25 cellular contexts compared by ENCODE assay signal in genomic region chr2:141523199-141523598, GRCh38.
DNase-seq lines count a peak whose midpoint lies in the region; ATAC-seq and TF ChIP-seq lines count a peak whose summit lies in the region.
"Had no signal": no experiment of that assay in that cellular context is flagged by ENCODE, and none has a peak within 500 bp of the region (broad histone marks: within the 10 kb centered on the region; RNA-seq: fewer than 3 reads in every experiment).

No MANE protein-coding gene starts in this region.

- no peak for DNase-seq in upper lobe of left lung
- no peak for DNase-seq in EL
- no peak for DNase-seq in C1 segment of cervical spinal cord (lab: John Stamatoyannopoulos, UW)
- DNase-seq: Calu3; cerebellar nuclear complex; DND-41; GM23248; head of caudate nucleus; mammary epithelial cell; NCI-H1417; NCI-H2081; NCI-H345; NCI-H748 treated with DMSO at 0.1 percent for 48 hours; right lobe of liver; stimulated activated CD4-positive, alpha-beta T cell treated with anti-CD3 and anti-CD28 coated beads, Interleukin-12 subunit alpha, Interleukin-12 subunit beta, amount 100 ng/mL, for 4 hours; stimulated activated CD4-positive, alpha-beta T cell treated with anti-CD3 and anti-CD28 coated beads, Interleukin-4, amount 100 ng/mL, for 4 hours; stimulated activated naive CD4-positive, alpha-beta T cell had no signal

- no peaks in the 10 kb centered on the region for H3K36me3 ChIP-seq in upper lobe of left lung
- H3K36me3 ChIP-seq: right lobe of liver, thoracic aorta had no signal

- H3K4me1 ChIP-seq in upper lobe of left lung = no peaks in the 10 kb centered on the region
- H3K4me1 ChIP-seq: right lobe of liver had no signal

- TF ChIP-seq CTCF in upper lobe of left lung (IDR thresholded peaks at IDR 0.05) = no peak

- ATAC-seq in GM18520 (IDR thresholded peaks at IDR 0.05; ENCODE audit: unreplicated experiment) (peak; percentile 42), GM21723 (IDR thresholded peaks at IDR 0.05; ENCODE audit: unreplicated experiment) (peak; percentile 47), HG02973 (IDR thresholded peaks at IDR 0.05; ENCODE audit: unreplicated experiment) (peak; percentile 64), HG03460 (IDR thresholded peaks at IDR 0.05; ENCODE audit: unreplicated experiment) (peak; percentile 55), HG03457 (IDR thresholded peaks at IDR 0.05; ENCODE audit: unreplicated experiment) (no peak), upper lobe of left lung (ENCODE audit: low FRiP score in 2 of 2) (no peak)
- ATAC-seq: right lobe of liver had no signal

- H3K27ac ChIP-seq in upper lobe of left lung = no peak overlapping the region
- H3K27ac ChIP-seq: C4-2B, GM23248, right lobe of liver, RWPE1, thoracic aorta had no signal

- no peak overlapping the region for H3K4me3 ChIP-seq in upper lobe of left lung
- H3K4me3 ChIP-seq: GM23248, right lobe of liver, thoracic aorta had no signal

- TF ChIP-seq EP300 in upper lobe of left lung (IDR thresholded peaks at IDR 0.05) = no peak

- H3K27me3 ChIP-seq in upper lobe of left lung = no peaks in the 10 kb centered on the region
- H3K27me3 ChIP-seq: right lobe of liver had no signal

- TF ChIP-seq POLR2A in upper lobe of left lung (IDR thresholded peaks at IDR 0.05) = no peak

- no peaks in the 10 kb centered on the region for H3K9me3 ChIP-seq in upper lobe of left lung
- H3K9me3 ChIP-seq: right lobe of liver, thoracic aorta had no signal

Comparison
In these comparisons a context has a peak if more than half of its experiments do, and no peak if none do; other contexts are left out.
1. ATAC-seq: peak in GM18520 (single experiment), GM21723 (single experiment), HG02973 (single experiment) and HG03460 (single experiment); none in HG03457 (single experiment) and upper lobe of left lung (0 of 2).